ENCODE assay signal across 28 cellular contexts in genomic region chr9:71303351-71303750, GRCh38.
DNase-seq lines count a peak whose midpoint lies in the region; ATAC-seq and TF ChIP-seq lines count a peak whose summit lies in the region.
"Had no signal": no experiment of that assay in that cellular context is flagged by ENCODE, and none has a peak within 500 bp of the region (broad histone marks: within the 10 kb centered on the region; RNA-seq: fewer than 3 reads in every experiment).

No MANE protein-coding gene starts in this region.

- H3K36me3 ChIP-seq in SK-N-MC (ENCODE audit: insufficient read depth, low read length) (no peaks in the 10 kb centered on the region), testis (ENCODE audit: low read depth, missing control alignments) (no peaks in the 10 kb centered on the region)
- H3K36me3 ChIP-seq: left ventricle myocardium inferior, tibial artery had no signal

- TF ChIP-seq CTCF in fibroblast of pulmonary artery (IDR thresholded peaks at IDR 0.05; ENCODE audit: low read length, missing control alignments) (no peak), testis (IDR thresholded peaks at IDR 0.05) (no peak)

- 85 to 86% methylated on average over 1 of the region's 1 CpG for WGBS in testis, 2 donors

- TF ChIP-seq POLR2A in testis (IDR thresholded peaks at IDR 0.05) = no peak

- H3K4me3 ChIP-seq in SK-N-MC (no peak overlapping the region), fibroblast of pulmonary artery (replicated peaks; ENCODE audit: low read depth, low read length) (no peak overlapping the region), testis (no peak overlapping the region)
- H3K4me3 ChIP-seq: left ventricle myocardium inferior, tibial artery had no signal

- DNase-seq in GM03348 (ENCODE audit: low spot score) (peak; percentile 16), SK-N-MC (ENCODE audit: low read depth, low spot score) (no peak), fibroblast of pulmonary artery (ENCODE audit: low read depth) (peak; percentile 8), stromal cell of bone marrow (ENCODE audit: low read depth) (peak; percentile 28), testis (no peak), left colon (no peak)
- no peak for DNase-seq in activated CD4-positive, alpha-beta T cell treated with anti-CD3 and anti-CD28 coated beads for 4 hours
- DNase-seq: activated CD4-positive, alpha-beta memory T cell treated with anti-CD3 and anti-CD28 coated beads for 36 hours; activated CD4-positive, CD25-positive, alpha-beta regulatory T cell treated with anti-CD3 and anti-CD28 coated beads, Interleukin-2, amount 50 U/mL, for 72 hours; activated naive CD4-positive, alpha-beta T cell; activated naive CD8-positive, alpha-beta T cell treated with anti-CD3 and anti-CD28 coated beads, Interleukin-2, amount 50 U/mL, for 24 hours; COR-L47; DND-41; head of caudate nucleus; islet precursor cell; KBM-7; left ventricle myocardium inferior; NCI-H1092 treated with DMSO at 0.1 percent for 48 hours; NCI-H187; NCI-H510A; posterior cingulate gyrus; right cardiac atrium; stimulated activated CD4-positive, alpha-beta T cell treated with anti-CD3 and anti-CD28 coated beads, Interleukin-12 subunit alpha, Interleukin-12 subunit beta, amount 100 ng/mL, for 4 hours; stimulated activated CD4-positive, alpha-beta T cell treated with anti-CD3 and anti-CD28 coated beads, Interleukin-2, amount 100 ng/mL, for 48 hours; stimulated activated naive CD8-positive, alpha-beta T cell treated with anti-CD3 and anti-CD28 coated beads, Interleukin-15, amount 100 ng/mL, for 72 hours; tibial artery had no signal

- H3K27ac ChIP-seq in SK-N-MC = peak overlapping the region; percentile 54
- H3K27ac ChIP-seq in testis = no peak overlapping the region
- H3K27ac ChIP-seq: C4-2B, left ventricle myocardium inferior, tibial artery had no signal

- H3K9me3 ChIP-seq in SK-N-MC (ENCODE audit: low read depth, low read length) (no peaks in the 10 kb centered on the region), testis (no peaks in the 10 kb centered on the region)
- H3K9me3 ChIP-seq: left ventricle myocardium inferior, tibial artery had no signal

- no peaks in the 10 kb centered on the region for H3K4me1 ChIP-seq in testis
- H3K4me1 ChIP-seq: left ventricle myocardium inferior, tibial artery had no signal

- ATAC-seq in left colon = no peak
- ATAC-seq: activated naive CD8-positive, alpha-beta T cell treated with anti-CD3 and anti-CD28 coated beads, Interleukin-2, amount 50 U/mL, for 24 hours; right cardiac atrium; SK-N-SH treated with all-trans-retinoic acid at 6 μM for 48 hours; stimulated activated naive CD8-positive, alpha-beta T cell treated with anti-CD3 and anti-CD28 coated beads, Interleukin-15, amount 100 ng/mL, for 72 hours had no signal

- intact Hi-C loops in testis (cut with DNase I; ENCODE audit: low total_unique reads) = no loop called here
- intact Hi-C loops in left colon (cut with DNase I, micrococcal nuclease) = no loop called here

- no peaks in the 10 kb centered on the region for H3K27me3 ChIP-seq in testis
- H3K27me3 ChIP-seq: tibial artery had no signal

- no peak overlapping the region for H3K9ac ChIP-seq in SK-N-MC (ENCODE audit: insufficient read length)

Comparison
In these comparisons a context has a peak if more than half of its experiments do, and no peak if none do; other contexts are left out.
1. DNase-seq: peak in GM03348 (single experiment), fibroblast of pulmonary artery (single experiment) and stromal cell of bone marrow (single experiment); none in SK-N-MC (single experiment), testis (single experiment), left colon (0 of 2) and activated CD4-positive, alpha-beta T cell treated with anti-CD3 and anti-CD28 coated beads for 4 hours (0 of 2).